ENCODE assay signal across 17 cellular contexts in the genomic region with DNA sequence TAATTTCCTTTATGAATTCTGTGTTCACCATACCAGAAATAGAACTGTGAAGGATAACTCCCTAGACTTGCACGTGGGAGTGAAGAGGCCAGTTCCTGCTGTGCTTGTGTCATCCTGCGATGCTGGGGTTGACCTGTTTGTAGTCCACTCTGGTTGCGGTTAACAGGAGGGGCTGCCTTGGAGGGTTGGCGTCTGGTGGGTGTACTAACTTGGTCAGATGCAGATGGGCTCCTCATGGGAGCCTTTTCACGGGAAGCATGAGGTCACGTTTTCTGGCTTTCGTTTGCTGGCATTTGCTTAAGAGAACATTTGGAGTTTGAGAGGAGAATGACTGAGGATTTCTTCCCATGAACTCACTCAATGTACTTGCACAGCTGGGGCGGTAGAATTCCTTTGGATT. TPM values are rescaled to one million over a fixed set of nuclear protein-coding genes. Genes with fewer than 3 reads are reported as not detected.
DNase-seq lines count a peak whose midpoint lies in the region; ATAC-seq and TF ChIP-seq lines count a peak whose summit lies in the region.
"Had no signal": no experiment of that assay in that cellular context is flagged by ENCODE, and none has a peak within 500 bp of the region (broad histone marks: within the 10 kb centered on the region; RNA-seq: fewer than 3 reads in every experiment).

No MANE protein-coding gene starts in this region.

- intact Hi-C loops in heart left ventricle (cut with DNase I), result loop anchor here in 1 of 10 donors (5.0 kb wide), 1 partner anchor 38 kb away; no protein-coding TSS in a partner anchor
- intact Hi-C loops in gastrocnemius medialis (cut with DNase I; ENCODE audit: low total_unique reads), result no loop called here

- H3K4me3 ChIP-seq in astrocyte of the spinal cord (ENCODE audit: low read depth, low read length) (no peak overlapping the region), heart left ventricle (no peak overlapping the region), gastrocnemius medialis (no peak overlapping the region)
- H3K4me3 ChIP-seq: GM12878, thyroid gland had no signal

- TF ChIP-seq POLR2A in heart left ventricle (IDR thresholded peaks at IDR 0.05), result no peak
- no peak for TF ChIP-seq POLR2A in gastrocnemius medialis (IDR thresholded peaks at IDR 0.05)

- H3K4me3 Mint-ChIP-seq in activated T-cell treated with anti-CD3 and anti-CD28 coated beads, Interleukin-2, amount 50 U/mL, for 4 hours, result no peak overlapping the region
- H3K4me3 Mint-ChIP-seq: activated CD8-positive, alpha-beta T cell treated with anti-CD3 and anti-CD28 coated beads, Interleukin-2, amount 10 ng/mL, durations not matched to agents 7 days and 5 days; endodermal cell had no signal

- TF ChIP-seq CTCF in astrocyte of the spinal cord (IDR thresholded peaks at IDR 0.05; ENCODE audit: low read depth, low read length), result no peak
- TF ChIP-seq CTCF in heart left ventricle (IDR thresholded peaks at IDR 0.05), result no peak
- no peak for TF ChIP-seq CTCF in gastrocnemius medialis (IDR thresholded peaks at IDR 0.05 in 4 of 5, conservative IDR thresholded peaks at IDR 0.05 in 1 of 5)

- H3K9me3 ChIP-seq in heart left ventricle (no peaks in the 10 kb centered on the region), gastrocnemius medialis (no peaks in the 10 kb centered on the region)
- H3K9me3 ChIP-seq: BE2C, SK-N-SH, thyroid gland had no signal

- 21 to 46% (median 36%) methylated on average over 8 of the region's 8 CpGs for WGBS in heart left ventricle, 4 donors

- peaks cover 3% of the 10 kb centered on the region for H3K9me3 Mint-ChIP-seq in activated T-cell treated with anti-CD3 and anti-CD28 coated beads, Interleukin-2, amount 50 U/mL, for 4 hours

- peaks cover 48% of the 10 kb centered on the region for H3K4me1 Mint-ChIP-seq in activated T-cell treated with anti-CD3 and anti-CD28 coated beads, Interleukin-2, amount 50 U/mL, for 4 hours (ENCODE audit: low read depth)
- H3K4me1 Mint-ChIP-seq: endodermal cell had no signal

- peak; percentile 81 for DNase-seq in EH (ENCODE audit: low read depth)
- peak; percentile 94 for DNase-seq in astrocyte of the spinal cord (ENCODE audit: low read depth, low spot score)
- peak in 4 of 5 donors; percentile 61 to 78 (median 75) for DNase-seq in heart left ventricle
- DNase-seq in gastrocnemius medialis, result peak; percentile 54 to 63
- DNase-seq in activated T-cell treated with anti-CD3 and anti-CD28 coated beads, Interleukin-2, amount 50 U/mL, for 4 hours, result no peak
- no peak for DNase-seq in NCI-H524 treated with DMSO at 0.1 percent for 48 hours (lab: John Stamatoyannopoulos, UW)
- DNase-seq in NCI-H82 treated with DMSO at 0.1 percent for 48 hours (lab: John Stamatoyannopoulos, UW; ENCODE audit: unreplicated experiment), result no peak
- DNase-seq: activated CD8-positive, alpha-beta T cell treated with anti-CD3 and anti-CD28 coated beads, Interleukin-2, amount 10 ng/mL, durations not matched to agents 7 days and 5 days; BE2C; endodermal cell; hypothalamus; NCI-H1048; SK-N-SH; thyroid gland had no signal

- H3K27ac ChIP-seq in heart left ventricle (peak overlapping the region in 6 of 12 donors; percentile 3 to 50 (median 25)), gastrocnemius medialis (peak overlapping the region; percentile 43 to 64 (median 51))
- H3K27ac ChIP-seq: thyroid gland had no signal

- H3K27me3 Mint-ChIP-seq in activated T-cell treated with anti-CD3 and anti-CD28 coated beads, Interleukin-2, amount 50 U/mL, for 4 hours (ENCODE audit: low read depth), result no peaks in the 10 kb centered on the region
- H3K27me3 Mint-ChIP-seq: brain had no signal

- no peaks in the 10 kb centered on the region for H3K27me3 ChIP-seq in heart left ventricle
- H3K27me3 ChIP-seq in gastrocnemius medialis, result no peaks in the 10 kb centered on the region
- H3K27me3 ChIP-seq: BE2C, thyroid gland had no signal

- H3K4me1 ChIP-seq in heart left ventricle (peaks cover 0 to 52% (median 13%) of the 10 kb centered on the region in 12 donors), gastrocnemius medialis (peaks cover 41 to 45% of the 10 kb centered on the region in 2 donors)
- H3K4me1 ChIP-seq: BE2C had no signal

- H3K36me3 Mint-ChIP-seq in activated T-cell treated with anti-CD3 and anti-CD28 coated beads, Interleukin-2, amount 50 U/mL, for 4 hours (ENCODE audit: insufficient read depth), result peaks cover 41% of the 10 kb centered on the region

- in situ Hi-C loops in astrocyte of the spinal cord (cut with HindIII; ENCODE audit: low sequenced_read_pairs) (no loop called here), gastrocnemius medialis (cut with MboI; ENCODE audit: low sequenced_read_pairs in 4 of 4) (no loop called here)

- peaks cover 0 to 47% (median 20%) of the 10 kb centered on the region in 9 donors for H3K36me3 ChIP-seq in heart left ventricle
- H3K36me3 ChIP-seq in gastrocnemius medialis, result peaks cover 0 to 24% of the 10 kb centered on the region in 2 donors

- ATAC-seq in heart left ventricle (peak in 3 of 4 donors; percentile 77 to 90 (median 84)), gastrocnemius medialis (peak; percentile 82 to 88), HG02678 (IDR thresholded peaks at IDR 0.05; ENCODE audit: unreplicated experiment) (no peak)
- no peak for ATAC-seq in activated T-cell treated with anti-CD3 and anti-CD28 coated beads, Interleukin-2, amount 50 U/mL, for 4 hours
- ATAC-seq: activated CD8-positive, alpha-beta T cell treated with anti-CD3 and anti-CD28 coated beads, Interleukin-2, amount 10 ng/mL, durations not matched to agents 7 days and 5 days; GM12878 had no signal

RNA-seq across cellular contexts. Expression of gene IGF2R, which starts 41.2 kb away (rescaled TPM):
- total RNA-seq in heart left ventricle (100 to 1,000 TPM in 2 of 9 donors, 10 to 100 TPM in 7; 49.3 to 111 (median 74.0) TPM), gastrocnemius medialis (100 to 1,000 TPM in 3 of 4 donors, 10 to 100 TPM in 1; 56.6 to 134 (median 108) TPM)
- 10 to 100 TPM; 15.4 to 38.0 TPM for polyA plus RNA-seq in heart left ventricle
- total RNA-seq in activated T-cell treated with anti-CD3 and anti-CD28 coated beads, Interleukin-2, amount 50 U/mL, for 4 hours, result 10 to 100 TPM; 44.9 to 65.3 (median 58.2) TPM

Comparison
In these comparisons a context has a peak if more than half of its experiments do, and no peak if none do; other contexts are left out.
1. DNase-seq: peak in EH (single experiment), astrocyte of the spinal cord (single experiment), heart left ventricle (4 of 5) and gastrocnemius medialis (2 of 2); none in activated T-cell treated with anti-CD3 and anti-CD28 coated beads, Interleukin-2, amount 50 U/mL, for 4 hours (single experiment), NCI-H524 treated with DMSO at 0.1 percent for 48 hours (single experiment) and NCI-H82 treated with DMSO at 0.1 percent for 48 hours (single experiment).
2. ATAC-seq: peak in heart left ventricle (3 of 4) and gastrocnemius medialis (2 of 2); none in activated T-cell treated with anti-CD3 and anti-CD28 coated beads, Interleukin-2, amount 50 U/mL, for 4 hours (0 of 2) and HG02678 (single experiment).